In genomic region chr6:7504041-7504440, GRCh38 we compare ENCODE assay signal across 21 cellular contexts.
"Had no signal": no experiment of that assay in that cellular context is flagged by ENCODE, and none has a peak within 500 bp of the region (broad histone marks: within the 10 kb centered on the region; RNA-seq: fewer than 3 reads in every experiment).

No MANE protein-coding gene starts in this region.

- H3K27me3 ChIP-seq: brain microvascular endothelial cell, upper lobe of right lung had no signal

- ATAC-seq: esophagus mucosa; heart left ventricle; left colon; naive thymus-derived CD4-positive, alpha-beta T cell; sciatic nerve; stimulated activated naive B cell treated with anti-CD40 and anti-IgM and Interleukin-4, amounts not matched to agents 10 μg/mL and 1 μg/mL and 100 μg/mL, for 72 hours; upper lobe of right lung had no signal

- H3K4me1 ChIP-seq: upper lobe of right lung had no signal

- H3K27ac ChIP-seq: brain microvascular endothelial cell, heart left ventricle, thoracic aorta, upper lobe of right lung had no signal

- H3K4me3 ChIP-seq: heart left ventricle, thoracic aorta, upper lobe of right lung had no signal

- H3K9me3 ChIP-seq: heart left ventricle, thoracic aorta, upper lobe of right lung had no signal

- H3K36me3 ChIP-seq: brain microvascular endothelial cell, heart left ventricle, thoracic aorta, upper lobe of right lung had no signal

- DNase-seq: activated CD4-positive, alpha-beta T cell treated with anti-CD3 and anti-CD28 coated beads for 1 hour; activated gamma-delta T cell treated with Interleukin-2 at 50 U/mL for 16 hours; activated T-cell treated with anti-CD3 and anti-CD28 coated beads, Interleukin-2, amount 50 U/mL, for 1 hour; aorta; brain microvascular endothelial cell; central memory CD4-positive, alpha-beta T cell; dermis blood vessel endothelial cell; effector CD8-positive, alpha-beta T cell; heart left ventricle; islet precursor cell; left colon; mesendoderm; naive thymus-derived CD4-positive, alpha-beta T cell; stimulated activated CD4-positive, alpha-beta T cell treated with anti-CD3 and anti-CD28 coated beads, Interleukin-2, amount 100 ng/mL, for 48 hours; stimulated activated CD8-positive, alpha-beta memory T cell treated with anti-CD3 and anti-CD28 coated beads, Interleukin-4, amount 100 ng/mL, for 48 hours; stimulated activated naive B cell treated with anti-CD40 and anti-IgM and Interleukin-4, amounts not matched to agents 10 μg/mL and 1 μg/mL and 100 μg/mL, for 72 hours; T-helper 1 cell; upper lobe of right lung had no signal
